In the genomic region with DNA sequence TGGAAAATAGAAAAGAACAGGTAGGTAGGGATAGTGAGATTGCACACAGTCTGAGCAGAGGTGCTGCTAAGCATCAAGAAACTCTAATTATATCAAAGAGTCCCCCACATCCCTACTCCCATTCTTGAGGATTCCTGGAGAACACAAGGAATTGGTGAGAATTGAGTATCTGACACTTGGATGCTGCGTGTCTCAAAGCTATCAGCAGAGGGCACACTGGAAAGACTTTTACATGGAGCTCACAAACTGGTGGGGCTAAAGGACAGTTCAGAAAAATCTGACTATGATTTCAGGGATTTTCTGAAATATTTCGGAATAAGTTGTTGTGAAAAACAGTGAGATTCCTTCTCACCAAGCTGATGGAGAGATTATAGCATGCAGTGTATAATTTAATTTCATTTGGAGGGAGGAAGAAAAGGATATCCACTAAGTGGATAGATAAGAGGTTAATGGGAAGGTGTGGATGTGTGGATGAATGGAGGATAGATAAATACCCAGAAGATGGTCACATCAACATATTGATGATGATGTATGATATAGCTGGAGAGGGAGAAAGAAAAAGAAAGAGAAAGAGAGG, we compare ENCODE assay signal across 9 cellular contexts.
A peak's percentile ranks its signal among the peaks of the same experiment; 100 is the strongest.
DNase-seq lines count a peak whose midpoint lies in the region; ATAC-seq, FAIRE-seq and TF ChIP-seq lines count a peak whose summit lies in the region.
"Had no signal": no experiment of that assay in that cellular context is flagged by ENCODE, and none has a peak within 500 bp of the region (broad histone marks: within the 10 kb centered on the region; RNA-seq: fewer than 3 reads in every experiment).

No MANE protein-coding gene starts in this region.

- TF ChIP-seq CTCF in MM.1S (IDR thresholded peaks at IDR 0.05; ENCODE audit: low read length) (peak; percentile 82), dorsolateral prefrontal cortex (IDR thresholded peaks at IDR 0.05 in 54 of 56, conservative IDR thresholded peaks at IDR 0.05 in 2 of 56; ENCODE audit: low read depth in 1 of 56, partially characterized antibody in 56 of 56) (peak in 43 of 56 donors; percentile 7 to 54 (median 36))

- 0 out of 2 replicates have a peak overlapping the region, but pooled peaks have one; percentile 6 for H3K4me2 ChIP-seq in MM.1S (ENCODE audit: low read depth, low read length)

- H3K36me3 ChIP-seq in MM.1S (replicated peaks; ENCODE audit: insufficient read depth, low read length) = no peaks in the 10 kb centered on the region
- H3K36me3 ChIP-seq: SJSA1 had no signal

- H3K4me3 ChIP-seq in MM.1S (ENCODE audit: low read length) (no peak overlapping the region), dorsolateral prefrontal cortex (no peak overlapping the region)
- H3K4me3 ChIP-seq: SJSA1 had no signal

- H3K4me1 ChIP-seq in MM.1S (ENCODE audit: low read length) = peaks cover 10% of the 10 kb centered on the region

- H3K27ac ChIP-seq in MM.1S (ENCODE audit: low read length) = no peak overlapping the region
- no peak overlapping the region for H3K27ac ChIP-seq in dorsolateral prefrontal cortex
- H3K27ac ChIP-seq: SJSA1 had no signal

- H3K79me2 ChIP-seq in MM.1S (ENCODE audit: low read length) = no peaks in the 10 kb centered on the region

- no peaks in the 10 kb centered on the region for H3K9me2 ChIP-seq in MM.1S (replicated peaks; ENCODE audit: insufficient read depth, low read length)

- H3F3A ChIP-seq in MM.1S (ENCODE audit: insufficient read depth, low read length) = no peaks in the 10 kb centered on the region

- H4K20me1 ChIP-seq in MM.1S (ENCODE audit: insufficient read depth, low read length) = no peaks in the 10 kb centered on the region

- intact Hi-C loops in dorsolateral prefrontal cortex (cut with DNase I) = loop anchor here in 1 of 2 donors (10.0 kb wide), 1 partner anchor 340 kb away; no protein-coding TSS in a partner anchor

- DNase-seq in NCI-H1417 (lab: John Stamatoyannopoulos, UW) (peak in 2 of 3 experiments; percentile 18 to 63), NCI-H1417 treated with DMSO at 0.1 percent for 48 hours (lab: John Stamatoyannopoulos, UW) (no peak), MM.1S (peak; percentile 36), dorsolateral prefrontal cortex (peak in 1 of 10 donors; percentile 17), retina (peak; percentile 35), RCC 7860 (ENCODE audit: low spot score) (no peak)

- ATAC-seq in HG03457 (IDR thresholded peaks at IDR 0.05; ENCODE audit: unreplicated experiment) (no peak), GM21390 (IDR thresholded peaks at IDR 0.05; ENCODE audit: unreplicated experiment) (no peak)

- no peaks in the 10 kb centered on the region for H3K9me3 ChIP-seq in MM.1S (replicated peaks; ENCODE audit: insufficient read depth, low read length)
- H3K9me3 ChIP-seq: SJSA1 had no signal

- peak overlapping the region; percentile 6; the same call in 1 of the 2 replicates for H2AFZ ChIP-seq in MM.1S (ENCODE audit: low read length)

- no peak for FAIRE-seq in RCC 7860 (lab: Jason Lieb, UNC)

- H3K27me3 ChIP-seq in MM.1S (replicated peaks; ENCODE audit: insufficient read depth, low read length) (no peaks in the 10 kb centered on the region), dorsolateral prefrontal cortex (peaks cover 0 to 11% (median 0%) of the 10 kb centered on the region in 45 donors)
- H3K27me3 ChIP-seq: SJSA1 had no signal

- no peak overlapping the region for H3K9ac ChIP-seq in MM.1S (ENCODE audit: low read length)

Comparison
In these comparisons a context has a peak if more than half of its experiments do, and no peak if none do; other contexts are left out.
1. DNase-seq: peak in NCI-H1417 (2 of 3), MM.1S (single experiment) and retina (single experiment); none in NCI-H1417 treated with DMSO at 0.1 percent for 48 hours (single experiment) and RCC 7860 (single experiment).